In the genomic region with DNA sequence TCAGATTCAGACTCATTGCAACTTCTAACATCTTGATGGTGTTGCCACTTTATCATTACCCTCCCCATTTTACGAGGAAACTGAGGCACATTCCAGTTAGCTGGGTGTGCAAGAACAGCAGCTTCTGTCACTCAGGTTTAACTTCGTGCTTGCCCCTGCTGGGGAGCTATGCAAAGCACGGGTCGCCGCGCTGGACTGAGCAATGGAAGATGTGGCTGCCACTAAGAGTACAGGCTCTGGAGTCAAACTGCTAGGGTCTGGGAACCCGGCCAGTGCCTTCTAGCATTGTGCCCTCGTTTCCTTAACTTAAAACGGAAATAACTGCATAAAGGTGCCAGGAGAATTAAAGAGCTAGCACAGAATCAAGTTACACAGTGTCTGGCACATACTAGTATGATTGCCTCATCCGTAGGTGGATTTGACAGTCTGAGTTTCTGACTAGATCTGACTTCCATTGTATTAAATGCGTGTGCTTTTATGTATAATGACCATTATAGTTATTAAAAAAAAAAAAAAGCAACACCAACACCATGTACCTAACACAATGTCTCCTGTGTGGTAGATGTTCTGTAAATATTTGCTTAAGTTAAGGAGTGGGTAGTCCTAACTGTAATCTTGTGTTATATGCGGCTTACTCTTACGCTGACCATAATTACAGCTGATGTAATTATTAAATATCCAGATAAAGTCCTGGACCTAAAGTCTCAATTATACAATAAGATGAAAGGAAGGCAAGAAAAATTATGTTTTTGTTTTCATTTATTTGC, we compare ENCODE assay signal across 8 cellular contexts. TPM values are rescaled to one million over a fixed set of nuclear protein-coding genes. Genes with fewer than 3 reads are reported as not detected.
DNase-seq lines count a peak whose midpoint lies in the region; ATAC-seq, FAIRE-seq and TF ChIP-seq lines count a peak whose summit lies in the region.

No MANE protein-coding gene starts in this region.

- H3K79me2 ChIP-seq in GM23338 (replicated peaks; ENCODE audit: insufficient read depth): peaks cover 37% of the 10 kb centered on the region
- H3K79me2 ChIP-seq in mammary epithelial cell (ENCODE audit: insufficient read depth, low read length): peaks cover 12% of the 10 kb centered on the region

- peaks cover 31% of the 10 kb centered on the region for H3K4me1 Mint-ChIP-seq in GM23338
- H3K4me1 Mint-ChIP-seq in T-helper 1 cell treated with Interleukin-12 subunit alpha and Interleukin-12 subunit beta and Interleukin-4 antibody, amounts not matched to agents 30 μg/mL and 1 μg/mL, for 36 hours (ENCODE audit: low read depth): peaks cover 37% of the 10 kb centered on the region

- DNase-seq in GM12865 (ENCODE audit: low read depth) (peak; percentile 83), GM23338 (ENCODE audit: low spot score) (peak; percentile 48), KBM-7 (peak; percentile 54), mammary epithelial cell (peak; percentile 78), NCI-H187 treated with DMSO at 0.1 percent for 48 hours (lab: John Stamatoyannopoulos, UW) (no peak)
- DNase-seq in stimulated activated CD4-positive, alpha-beta T cell treated with anti-CD3 and anti-CD28 coated beads, Interleukin-12 subunit alpha, Interleukin-12 subunit beta, amount 100 ng/mL, for 4 hours: peak; percentile 36

- dilution Hi-C loops in mammary epithelial cell (cut with HindIII; ENCODE audit: low sequenced_read_pairs): no loop called here

- H3K9ac ChIP-seq in mammary epithelial cell (ENCODE audit: insufficient read depth, low read length): peak overlapping the region; percentile 47

- peak; percentile 58 for ATAC-seq in GM23338

- H3F3A ChIP-seq in GM23338 (replicated peaks; ENCODE audit: low read depth): no peaks in the 10 kb centered on the region

- H3K27me3 ChIP-seq in GM23338 (ENCODE audit: insufficient read depth) (no peaks in the 10 kb centered on the region), mammary epithelial cell (ENCODE audit: insufficient read depth, low read length) (no peaks in the 10 kb centered on the region)

- no TSS peak for BruUV-seq in mammary epithelial cell (replicated peaks; lab: Mats Ljungman, UMichigan)

- H3K36me3 Mint-ChIP-seq in GM23338 (ENCODE audit: low read depth): peaks cover 34% of the 10 kb centered on the region
- H3K36me3 Mint-ChIP-seq in T-helper 1 cell treated with Interleukin-12 subunit alpha and Interleukin-12 subunit beta and Interleukin-4 antibody, amounts not matched to agents 30 μg/mL and 1 μg/mL, for 36 hours (ENCODE audit: low read depth): peaks cover 34% of the 10 kb centered on the region

- H3K27ac Mint-ChIP-seq in GM23338: no peak overlapping the region
- H3K27ac Mint-ChIP-seq in T-helper 1 cell treated with Interleukin-12 subunit alpha and Interleukin-12 subunit beta and Interleukin-4 antibody, amounts not matched to agents 30 μg/mL and 1 μg/mL, for 36 hours: peak overlapping the region; percentile 89

- H3K9me2 ChIP-seq in GM23338 (ENCODE audit: insufficient read depth): no peaks in the 10 kb centered on the region

- WGBS in mammary epithelial cell (ENCODE audit: low coverage, missing lambda C conversion rate): 10% methylated on average over 12 of the region's 13 CpGs

- CTCF ChIA-PET in mammary epithelial cell (lab: Charles Lee; ENCODE audit: low non-redundant PET): interaction anchor here (0.7 to 1.0 kb wide), 2 partner anchors 20 to 68 kb away, joined by 4 read pairs; no protein-coding TSS in a partner anchor

- H4K20me1 ChIP-seq in GM23338 (replicated peaks; ENCODE audit: insufficient read depth) (peaks cover 4% of the 10 kb centered on the region), mammary epithelial cell (ENCODE audit: insufficient read depth, low read length) (no peaks in the 10 kb centered on the region)

- peaks cover 18% of the 10 kb centered on the region for H3K9me3 Mint-ChIP-seq in GM23338
- H3K9me3 Mint-ChIP-seq in T-helper 1 cell treated with Interleukin-12 subunit alpha and Interleukin-12 subunit beta and Interleukin-4 antibody, amounts not matched to agents 30 μg/mL and 1 μg/mL, for 36 hours: peaks cover 22% of the 10 kb centered on the region

- TF ChIP-seq CTCF in GM12865 (IDR thresholded peaks at IDR 0.05; ENCODE audit: insufficient read depth, low read depth, low read length, missing control alignments) (peak; percentile 30), GM23338 (conservative IDR thresholded peaks at IDR 0.05; ENCODE audit: low read depth in 2 of 2) (0 out of 4 replicates have a peak, but pooled peaks of 1 of the 2 experiments have one; percentile 12), mammary epithelial cell (conservative IDR thresholded peaks at IDR 0.05 in 1 of 2, IDR thresholded peaks at IDR 0.05 in 1 of 2; ENCODE audit: extremely low read depth in 1 of 2, insufficient read depth in 1 of 2, low read depth in 1 of 2, low read length in 2 of 2) (peak in 1 of 2 donors; percentile 25)

- in situ Hi-C loops in KBM-7 (cut with MboI; ENCODE audit: low pct_unique_long_range_greater_than_20kb, low sequenced_read_pairs): no loop called here
- in situ Hi-C loops in mammary epithelial cell (cut with MboI; ENCODE audit: low sequenced_read_pairs in 2 of 2): no loop called here

- intact Hi-C loops in mammary epithelial cell (cut with micrococcal nuclease): loop anchor here (5.0 kb wide), 1 partner anchor 1031 kb away; the partner anchor contains the start of gene NCOA4

- H3K4me1 ChIP-seq in GM23338 (ENCODE audit: insufficient read depth) (peaks cover 17% of the 10 kb centered on the region), mammary epithelial cell (ENCODE audit: insufficient read depth, low read length) (peaks cover 11% of the 10 kb centered on the region)

- H3K36me3 ChIP-seq in GM23338 (ENCODE audit: insufficient read depth) (no peaks in the 10 kb centered on the region), mammary epithelial cell (ENCODE audit: insufficient read depth, low read length) (no peaks in the 10 kb centered on the region)

- peak overlapping the region; percentile 93 for H3K4me2 ChIP-seq in GM23338
- peak overlapping the region; percentile 72 for H3K4me2 ChIP-seq in mammary epithelial cell (ENCODE audit: insufficient read depth, low read depth, low read length)

- FAIRE-seq in islet of Langerhans (lab: Jason Lieb, UNC): peak; percentile 93

- H3K4me3 Mint-ChIP-seq in GM23338: peak overlapping the region; percentile 82
- H3K4me3 Mint-ChIP-seq in T-helper 1 cell treated with Interleukin-12 subunit alpha and Interleukin-12 subunit beta and Interleukin-4 antibody, amounts not matched to agents 30 μg/mL and 1 μg/mL, for 36 hours: peak overlapping the region; percentile 91

- H3K27ac ChIP-seq in GM23338 (ENCODE audit: low read depth) (no peak overlapping the region), mammary epithelial cell (ENCODE audit: insufficient read depth, low read depth, low read length) (peak overlapping the region; percentile 65)

- peak overlapping the region; percentile 82 for H3K4me3 ChIP-seq in GM12865 (ENCODE audit: low read depth, low read length)
- H3K4me3 ChIP-seq in GM23338: peak overlapping the region; percentile 83
- H3K4me3 ChIP-seq in mammary epithelial cell (replicated peaks in 1 of 3; ENCODE audit: insufficient read depth in 1 of 3, low read depth in 2 of 3, low read length in 3 of 3): peak overlapping the region; percentile 25 to 47 (median 42)

- peaks cover 6% of the 10 kb centered on the region for H3K9me3 ChIP-seq in mammary epithelial cell (replicated peaks; ENCODE audit: insufficient read depth, low read length)

- H3K27me3 Mint-ChIP-seq in GM23338 (ENCODE audit: insufficient read depth, low read depth, poor library complexity): peaks cover 12% of the 10 kb centered on the region
- H3K27me3 Mint-ChIP-seq in T-helper 1 cell treated with Interleukin-12 subunit alpha and Interleukin-12 subunit beta and Interleukin-4 antibody, amounts not matched to agents 30 μg/mL and 1 μg/mL, for 36 hours (ENCODE audit: low read depth): peaks cover 19% of the 10 kb centered on the region

- H2AFZ ChIP-seq in GM23338: peak overlapping the region; percentile 60; the same call in 1 of the 2 replicates
- peak overlapping the region; percentile 94 for H2AFZ ChIP-seq in mammary epithelial cell (ENCODE audit: low read depth, low read length)

TF ChIP-seq in GM23338, 12 proteins besides CTCF, POLR2A, EP300 and RAD21 (continues in another document):
- TF ChIP-seq EZH2 (IDR thresholded peaks at IDR 0.05; ENCODE audit: low read depth, unreplicated experiment): no peak
- no peak for TF ChIP-seq STAT1 (IDR thresholded peaks at IDR 0.05; ENCODE audit: unreplicated experiment)

RNA-seq across cellular contexts. Expression of gene ZNF22, which starts 0.8 kb away (rescaled TPM):
- 38.7 and 40.5 TPM in 2 replicates for total RNA-seq in GM23338 (2014; rRNA removed; shearing (Covaris generic))
- polyA plus RNA-seq in GM23338 (2016; fragmentation: Nextera tagmentation; extraction: Ambion mirVana) (72.8 and 81.8 TPM in 2 replicates), mammary epithelial cell (2.7 TPM)
- 1 to 10 TPM; 7.2 to 7.7 TPM for total RNA-seq in mammary epithelial cell
- 1.9 TPM for polyA minus RNA-seq in mammary epithelial cell

RNA-seq across cellular contexts. Expression of gene DEPP1, which starts 23.0 kb away (rescaled TPM):
- 0.12 and 1.3 TPM in 2 replicates for total RNA-seq in GM23338 (2014; rRNA removed; shearing (Covaris generic))
- polyA plus RNA-seq in GM23338 (2016; fragmentation: Nextera tagmentation; extraction: Ambion mirVana) (0.37 TPM in 2 replicates), mammary epithelial cell (139 TPM)
- 10 to 100 TPM; 25.0 to 45.6 TPM for total RNA-seq in mammary epithelial cell
- 230 TPM for polyA minus RNA-seq in mammary epithelial cell

RNA-seq across cellular contexts. Expression of gene RASSF4, which starts 42.0 kb away (rescaled TPM):
- 10.3 and 12.4 TPM in 2 replicates for total RNA-seq in GM23338 (2014; rRNA removed; shearing (Covaris generic))
- polyA plus RNA-seq in GM23338 (2016; fragmentation: Nextera tagmentation; extraction: Ambion mirVana) (13.6 and 17.8 TPM in 2 replicates), mammary epithelial cell (3.4 TPM)
- 1 to 10 TPM; 1.4 to 4.0 TPM for total RNA-seq in mammary epithelial cell
- 8.9 TPM for polyA minus RNA-seq in mammary epithelial cell

Comparison
In these comparisons a context has a peak if more than half of its experiments do, and no peak if none do; other contexts are left out.
1. RNA of gene DEPP1, which starts 23.0 kb away (total RNA-seq): 25.0 to 45.6 TPM in mammary epithelial cell; 0.12 to 1.3 TPM in GM23338; every median in the first group is over 10 times any median in the second.
2. Peak in every context shown above with its lines, with median percentiles within 50 percentile points of each other: H3K4me3 ChIP-seq.